Comparison of ENCODE assay signal across 8 cellular contexts in the genomic region with DNA sequence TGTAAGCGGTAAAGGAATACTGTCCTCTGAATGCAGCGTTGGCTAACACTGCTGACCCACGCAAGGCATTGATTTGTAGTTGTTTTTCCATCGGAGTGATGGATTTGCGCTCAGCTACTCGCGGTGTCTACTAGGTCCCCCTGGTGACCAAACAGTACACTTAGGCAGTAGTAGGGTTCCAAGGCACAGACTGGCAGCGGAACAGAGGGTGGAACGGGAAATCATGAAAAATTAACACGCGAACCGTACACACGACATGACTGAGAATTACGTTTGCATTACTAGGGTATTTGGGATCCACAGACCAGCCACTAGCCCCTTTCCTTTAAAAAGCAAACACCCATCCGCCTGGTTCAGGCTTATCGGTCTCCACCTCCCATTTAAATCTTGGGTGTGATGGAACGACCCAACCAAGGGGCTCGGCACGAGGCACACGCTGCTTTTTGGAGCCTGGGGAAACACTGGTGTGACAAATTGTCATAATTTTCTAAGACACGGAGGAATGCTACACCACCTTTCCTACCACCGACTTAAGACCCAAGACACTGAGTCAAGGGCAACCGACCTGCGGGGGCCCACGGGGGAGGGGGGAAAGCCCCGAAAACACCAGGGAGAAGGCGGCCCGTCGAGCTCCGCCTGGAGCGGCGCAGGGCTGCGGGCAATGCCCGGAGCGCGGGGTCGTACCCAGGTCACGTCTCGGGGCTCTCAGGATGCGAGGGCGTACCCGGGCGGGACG. TPM values are rescaled to one million over a fixed set of nuclear protein-coding genes. Genes with fewer than 3 reads are reported as not detected.
DNase-seq lines count a peak whose midpoint lies in the region; ATAC-seq and TF ChIP-seq lines count a peak whose summit lies in the region.

No MANE protein-coding gene starts in this region.

- TF ChIP-seq POLR2A in stomach (IDR thresholded peaks at IDR 0.05) = no peak

- peak; percentile 42 for ATAC-seq in GM21447 (IDR thresholded peaks at IDR 0.05; ENCODE audit: unreplicated experiment)
- peak; percentile 56 to 63 for ATAC-seq in natural killer cell treated with Interleukin-12 subunit alpha and Interleukin-12 subunit beta and Interleukin-15 and Interleukin-18, amount 100 ng/mL, for 72 hours

- 0 to 1% (median 0%) methylated on average over 26 to 44 of the region's 44 CpGs for WGBS in stomach, 5 donors

- H3K36me3 ChIP-seq in HUES6 (ENCODE audit: control insufficient read depth, insufficient read depth, low read length) (no peaks in the 10 kb centered on the region), stomach (no peaks in the 10 kb centered on the region)

- H3K27ac ChIP-seq in HUES6 (ENCODE audit: low read depth, low read length) = no peak overlapping the region
- peak overlapping the region; percentile 96 to 99 (median 98) for H3K27ac ChIP-seq in stomach

- H3K4me1 ChIP-seq in HUES6 (ENCODE audit: control insufficient read depth, insufficient read depth, low read length) (peaks cover 13% of the 10 kb centered on the region), stomach (peaks cover 6 to 58% (median 30%) of the 10 kb centered on the region in 4 donors)

- no peaks in the 10 kb centered on the region for H3K36me3 Mint-ChIP-seq in natural killer cell treated with Interleukin-12 subunit alpha and Interleukin-12 subunit beta and Interleukin-15 and Interleukin-18, amount 100 ng/mL, for 72 hours

- TF ChIP-seq CTCF in fibroblast of pulmonary artery (IDR thresholded peaks at IDR 0.05; ENCODE audit: low read length, missing control alignments) (peak; percentile 76), stomach (IDR thresholded peaks at IDR 0.05) (peak in 5 of 7 experiments; percentile 41 to 85 (median 51))

- no peak for TF ChIP-seq EP300 in stomach (IDR thresholded peaks at IDR 0.05)

- H3K9ac ChIP-seq in HUES6 (ENCODE audit: low read length) = peak overlapping the region; percentile 79

- DNase-seq in DMS114 treated with DMSO at 0.1 percent for 48 hours (lab: John Stamatoyannopoulos, UW; ENCODE audit: unreplicated experiment) (peak; percentile 80), OCI-M1 (lab: John Stamatoyannopoulos, UW) (peak; percentile 73), fibroblast of pulmonary artery (ENCODE audit: low read depth) (peak; percentile 86), stomach (peak; percentile 68)
- peak; percentile 53 for DNase-seq in activated T-helper 9 cell treated with anti-CD3 and anti-CD28 coated beads, Interleukin-2, amount 50 U/mL, for 16 hours (ENCODE audit: low read depth)
- DNase-seq in natural killer cell treated with Interleukin-12 subunit alpha and Interleukin-12 subunit beta and Interleukin-15 and Interleukin-18, amount 100 ng/mL, for 72 hours (ENCODE audit: low spot score) = peak; percentile 69

- intact Hi-C loops in stomach (cut with DNase I; ENCODE audit: low total_unique reads) = loop anchor here (5.0 kb wide), 1 partner anchor 37 kb away; no protein-coding TSS in a partner anchor

- no peaks in the 10 kb centered on the region for H3K27me3 Mint-ChIP-seq in natural killer cell treated with Interleukin-12 subunit alpha and Interleukin-12 subunit beta and Interleukin-15 and Interleukin-18, amount 100 ng/mL, for 72 hours

- H3K9me3 ChIP-seq in HUES6 (ENCODE audit: control insufficient read depth, insufficient read depth, low read depth, low read length) = no peaks in the 10 kb centered on the region
- H3K9me3 ChIP-seq in stomach = no peaks in the 10 kb centered on the region

- H3K27me3 ChIP-seq in HUES6 (ENCODE audit: control insufficient read depth, insufficient read depth, low read length) (no peaks in the 10 kb centered on the region), stomach (no peaks in the 10 kb centered on the region)

- no peaks in the 10 kb centered on the region for H3K9me3 Mint-ChIP-seq in natural killer cell treated with Interleukin-12 subunit alpha and Interleukin-12 subunit beta and Interleukin-15 and Interleukin-18, amount 100 ng/mL, for 72 hours

- peak overlapping the region; percentile 95 for H3K4me3 Mint-ChIP-seq in natural killer cell treated with Interleukin-12 subunit alpha and Interleukin-12 subunit beta and Interleukin-15 and Interleukin-18, amount 100 ng/mL, for 72 hours

- peaks cover 34 to 43% of the 10 kb centered on the region in 2 donors for H3K4me1 Mint-ChIP-seq in natural killer cell treated with Interleukin-12 subunit alpha and Interleukin-12 subunit beta and Interleukin-15 and Interleukin-18, amount 100 ng/mL, for 72 hours (ENCODE audit: low read depth in 2 of 2)

- H3K27ac Mint-ChIP-seq in natural killer cell treated with Interleukin-12 subunit alpha and Interleukin-12 subunit beta and Interleukin-15 and Interleukin-18, amount 100 ng/mL, for 72 hours = peak overlapping the region; percentile 90 to 94

- H3K4me3 ChIP-seq in HUES6 (ENCODE audit: low read depth, low read length) = peak overlapping the region; percentile 90
- H3K4me3 ChIP-seq in fibroblast of pulmonary artery (replicated peaks; ENCODE audit: low read depth, low read length) = peak overlapping the region; percentile 73
- H3K4me3 ChIP-seq in stomach = peak overlapping the region; percentile 78 to 93 (median 88)

RNA-seq across cellular contexts. Expression of a gene that starts 0.7 kb away (rescaled TPM):
- total RNA-seq in natural killer cell treated with Interleukin-12 subunit alpha and Interleukin-12 subunit beta and Interleukin-15 and Interleukin-18, amount 100 ng/mL, for 72 hours = 1 to 10 TPM; 2.2 to 4.2 TPM
- 10 to 100 TPM in 3 of 5 donors, 1 to 10 TPM in 2; 2.0 to 15.5 (median 12.1) TPM for total RNA-seq in stomach
- 1 to 10 TPM; 2.6 to 3.5 (median 3.5) TPM for polyA plus RNA-seq in stomach
